ENCODE assay signal across 8 cellular contexts in genomic region chr12:94150483-94151225, GRCh38.
DNase-seq lines count a peak whose midpoint lies in the region; ATAC-seq and TF ChIP-seq lines count a peak whose summit lies in the region.

No MANE protein-coding gene starts in this region.

- TF ChIP-seq CTCF in GM06990 (IDR thresholded peaks at IDR 0.05; ENCODE audit: insufficient read depth, low read length, poor library complexity, severe bottlenecking): no peak

- H3K4me3 ChIP-seq in GM06990 (replicated peaks; ENCODE audit: low read depth, low read length) (peak overlapping the region; percentile 72), iPS-18c (ENCODE audit: insufficient read depth, low read depth, low read length) (peak overlapping the region; percentile 64; the same call in 1 of the 2 replicates)

- no peaks in the 10 kb centered on the region for H3K9me3 ChIP-seq in iPS-18c (ENCODE audit: control insufficient read depth, insufficient read depth, low read length)

- ATAC-seq in GM21423 (IDR thresholded peaks at IDR 0.05; ENCODE audit: unreplicated experiment): no peak

- peak; percentile 75 for DNase-seq in GM06990 (ENCODE audit: extremely low read depth, insufficient read length)
- peak; percentile 42 for DNase-seq in NCI-H146 treated with DMSO at 0.1 percent for 48 hours (lab: John Stamatoyannopoulos, UW; ENCODE audit: unreplicated experiment)
- peak; percentile 77 for DNase-seq in activated effector memory CD4-positive, alpha-beta T cell treated with anti-CD3 and anti-CD28 coated beads, Interleukin-2, amount 50 U/mL, for 16 hours
- peak; percentile 45 for DNase-seq in stimulated activated CD4-positive, alpha-beta T cell treated with anti-CD3 and anti-CD28 coated beads, Interleukin-4, amount 100 ng/mL, for 1 hour
- DNase-seq in NCI-H2171 (lab: John Stamatoyannopoulos, UW): no peak
- no peak for DNase-seq in GM19238 (ENCODE audit: insufficient read length, low spot score)

- no peaks in the 10 kb centered on the region for H3K27me3 ChIP-seq in GM06990 (replicated peaks; ENCODE audit: control insufficient read depth, insufficient read depth, low read length)

- H3K36me3 ChIP-seq in GM06990 (ENCODE audit: control insufficient read depth, insufficient read depth, low read length): no peaks in the 10 kb centered on the region

Comparison
In these comparisons a context has a peak if more than half of its experiments do, and no peak if none do; other contexts are left out.
1. DNase-seq: peak in GM06990 (single experiment), NCI-H146 treated with DMSO at 0.1 percent for 48 hours (single experiment), activated effector memory CD4-positive, alpha-beta T cell treated with anti-CD3 and anti-CD28 coated beads, Interleukin-2, amount 50 U/mL, for 16 hours (single experiment) and stimulated activated CD4-positive, alpha-beta T cell treated with anti-CD3 and anti-CD28 coated beads, Interleukin-4, amount 100 ng/mL, for 1 hour (single experiment); none in NCI-H2171 (single experiment) and GM19238 (single experiment).